In genomic region chr3:142009029-142009428, GRCh38 we compare ENCODE assay signal across 23 cellular contexts.
"Had no signal": no experiment of that assay in that cellular context is flagged by ENCODE, and none has a peak within 500 bp of the region (broad histone marks: within the 10 kb centered on the region; RNA-seq: fewer than 3 reads in every experiment).

No MANE protein-coding gene starts in this region.

- H3K36me3 ChIP-seq: gastrocnemius medialis, ovary, uterus had no signal

- H3K27ac ChIP-seq: gastrocnemius medialis, ovary, skin epidermis, uterus had no signal

- H3K4me1 ChIP-seq: uterus had no signal

- H3K4me3 ChIP-seq: gastrocnemius medialis, ovary, skin epidermis, uterus had no signal

- ATAC-seq: activated T-cell treated with anti-CD3 and anti-CD28 coated beads, Interleukin-2, amount 50 U/mL, for 4 hours; activated T-helper 17 cell treated with anti-CD3 and anti-CD28 coated beads, Interleukin-2, amount 50 U/mL, for 72 hours; effector memory CD8-positive, alpha-beta T cell; gastrocnemius medialis; naive thymus-derived CD4-positive, alpha-beta T cell; sciatic nerve; stimulated activated naive CD8-positive, alpha-beta T cell treated with anti-CD3 and anti-CD28 coated beads, Interleukin-15, Interleukin-2, amounts not matched to agents 100 U/mL and 50 U/mL, for 24 hours had no signal

- H3K27me3 ChIP-seq: gastrocnemius medialis, ovary, uterus had no signal

- DNase-seq: activated CD4-positive, alpha-beta memory T cell treated with anti-CD3 and anti-CD28 coated beads for 36 hours; activated CD4-positive, alpha-beta T cell treated with anti-CD3 and anti-CD28 coated beads for 4 hours; activated gamma-delta T cell treated with Interleukin-2 at 50 U/mL for 16 hours; activated naive CD4-positive, alpha-beta T cell treated with anti-CD3 and anti-CD28 coated beads, Interleukin-2, amount 50 U/mL, for 16 hours; activated T-cell treated with anti-CD3 and anti-CD28 coated beads, Interleukin-2, amount 50 U/mL, for 4 hours; amygdala; caudate nucleus; cortex of kidney; effector memory CD8-positive, alpha-beta T cell; erythroblast; gastrocnemius medialis; hippocampal formation; kidney; midbrain; naive thymus-derived CD4-positive, alpha-beta T cell; ovary; stimulated activated CD4-positive, alpha-beta T cell treated with anti-CD3 and anti-CD28 coated beads, Interleukin-12 subunit alpha, Interleukin-12 subunit beta, amount 100 ng/mL, for 4 hours; stimulated activated CD4-positive, alpha-beta T cell treated with anti-CD3 and anti-CD28 coated beads, Interleukin-4, amount 100 ng/mL, for 1 hour; stimulated activated naive CD8-positive, alpha-beta T cell treated with anti-CD3 and anti-CD28 coated beads, Interleukin-15, Interleukin-2, amounts not matched to agents 100 U/mL and 50 U/mL, for 24 hours; uterus had no signal

- H3K9me3 ChIP-seq: gastrocnemius medialis, ovary, uterus had no signal
